ENCODE assay signal across 23 cellular contexts in the genomic region with DNA sequence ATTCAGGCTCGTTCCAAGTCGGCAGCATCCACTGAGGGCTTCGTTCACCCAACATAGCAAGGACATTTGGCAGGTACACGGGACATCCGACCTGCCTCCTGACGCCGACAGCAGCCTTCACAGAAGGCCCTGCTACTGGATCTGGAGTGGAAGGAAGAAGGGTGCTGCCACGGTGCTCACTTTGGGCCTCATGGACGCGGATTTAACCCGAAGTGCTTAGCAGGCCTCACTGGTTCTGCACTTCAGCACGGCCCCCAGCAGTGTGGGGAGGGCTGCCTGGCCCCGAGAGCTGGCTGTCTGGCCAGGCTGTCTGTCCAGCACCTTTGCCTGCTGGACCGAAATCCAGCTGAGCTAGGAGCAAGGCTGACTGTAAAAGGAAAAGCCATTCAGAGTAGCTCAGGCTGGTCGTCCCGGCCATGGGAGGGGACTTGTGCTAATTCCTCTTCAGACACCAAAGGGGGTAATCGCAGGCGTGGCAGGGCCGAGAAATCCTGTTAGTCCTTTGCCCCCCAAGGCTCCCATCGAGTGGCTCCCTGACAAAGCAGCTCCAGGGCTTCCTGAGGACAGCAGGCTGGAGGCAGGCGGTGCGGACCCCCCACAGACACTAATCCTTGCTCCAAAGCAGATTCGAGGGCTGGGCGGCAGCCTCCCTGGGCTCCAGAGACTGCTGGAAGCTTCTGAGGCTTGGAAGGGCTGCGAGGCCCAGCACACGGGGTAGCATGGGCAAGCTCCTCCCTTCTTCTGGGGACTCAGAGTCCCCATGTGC. TPM values are rescaled to one million over a fixed set of nuclear protein-coding genes. Genes with fewer than 3 reads are reported as not detected.
DNase-seq lines count a peak whose midpoint lies in the region; ATAC-seq and TF ChIP-seq lines count a peak whose summit lies in the region.
"Had no signal": no experiment of that assay in that cellular context is flagged by ENCODE, and none has a peak within 500 bp of the region (broad histone marks: within the 10 kb centered on the region; RNA-seq: fewer than 3 reads in every experiment).

No MANE protein-coding gene starts in this region.

- no peak overlapping the region for H3K14ac ChIP-seq in IMR-90 (replicated peaks; ENCODE audit: low read depth, low read length)

- H3K4me1 ChIP-seq in IMR-90 (ENCODE audit: control insufficient read depth, insufficient read depth, low read length) (peaks cover 27% of the 10 kb centered on the region), endodermal cell (ENCODE audit: control insufficient read depth, insufficient read depth, low read length) (peaks cover 9% of the 10 kb centered on the region), liver (ENCODE audit: control insufficient read depth in 4 of 4, insufficient read depth in 4 of 4, low read length in 3 of 4) (peaks cover 1 to 29% (median 20%) of the 10 kb centered on the region in 4 donors), sigmoid colon (peaks cover 0 to 37% (median 30%) of the 10 kb centered on the region in 4 donors), OCI-LY7 (ENCODE audit: insufficient read depth, low read length, poor library complexity, severe bottlenecking) (no peaks in the 10 kb centered on the region)
- H3K4me1 ChIP-seq: testis had no signal

- H2BK15ac ChIP-seq in IMR-90 (ENCODE audit: low read depth, low read length), result no peak overlapping the region

- H3K36me3 ChIP-seq in IMR-90 (ENCODE audit: control insufficient read depth, insufficient read depth, low read length) (no peaks in the 10 kb centered on the region), endodermal cell (ENCODE audit: control insufficient read depth, insufficient read depth, low read length) (no peaks in the 10 kb centered on the region), liver (ENCODE audit: control insufficient read depth in 4 of 4, insufficient read depth in 3 of 4, low read depth in 1 of 4, low read length in 3 of 4) (no peaks in the 10 kb centered on the region), sigmoid colon (no peaks in the 10 kb centered on the region), OCI-LY7 (ENCODE audit: insufficient read depth, low read length) (no peaks in the 10 kb centered on the region)

- peaks cover 12% of the 10 kb centered on the region for H3K9me3 Mint-ChIP-seq in endodermal cell
- H3K9me3 Mint-ChIP-seq: activated CD8-positive, alpha-beta T cell treated with anti-CD3 and anti-CD28 coated beads for 36 hours had no signal

- dilution Hi-C loops in IMR-90 (cut with HindIII; ENCODE audit: low sequenced_read_pairs, unreplicated experiment), result no loop called here

- intact Hi-C loops in IMR-90 (cut with micrococcal nuclease) (loop anchor here (5.0 kb wide), 1 partner anchor 98 kb away; no protein-coding TSS in a partner anchor), sigmoid colon (cut with DNase I) (no loop called here), OCI-LY7 (cut with micrococcal nuclease; ENCODE audit: unreplicated experiment) (no loop called here)

- H2AFZ ChIP-seq in IMR-90 (replicated peaks; ENCODE audit: low read length, poor library complexity) (no peak overlapping the region), OCI-LY7 (ENCODE audit: low read length) (no peak overlapping the region)

- TF ChIP-seq CTCF in IMR-90 (conservative IDR thresholded peaks at IDR 0.05; ENCODE audit: low read depth, low read length), result no peak
- TF ChIP-seq CTCF in endodermal cell (conservative IDR thresholded peaks at IDR 0.05), result no peak
- TF ChIP-seq CTCF in liver (IDR thresholded peaks at IDR 0.05; ENCODE audit: low read depth, low read length, missing input control), result no peak
- no peak for TF ChIP-seq CTCF in sigmoid colon (IDR thresholded peaks at IDR 0.05)
- no peak for TF ChIP-seq CTCF in OCI-LY7 (conservative IDR thresholded peaks at IDR 0.05; ENCODE audit: low read length)

- no peak overlapping the region for H2AK5ac ChIP-seq in IMR-90 (ENCODE audit: low read depth, low read length)

- H3K56ac ChIP-seq in IMR-90 (ENCODE audit: extremely low read depth, insufficient read depth, low read length), result no peak overlapping the region

- H3K36me3 Mint-ChIP-seq in endodermal cell (ENCODE audit: low read depth), result no peaks in the 10 kb centered on the region

- TF ChIP-seq RAD21 in IMR-90 (IDR thresholded peaks at IDR 0.05; ENCODE audit: low read length), result no peak
- TF ChIP-seq RAD21 in liver (IDR thresholded peaks at IDR 0.05), result no peak

- no peak overlapping the region for H3K18ac ChIP-seq in IMR-90 (ENCODE audit: low read depth, low read length)

- no peak for TF ChIP-seq EP300 in sigmoid colon (IDR thresholded peaks at IDR 0.05)

- peaks cover 14% of the 10 kb centered on the region for H3K9me3 ChIP-seq in IMR-90 (ENCODE audit: control insufficient read depth, insufficient read depth, low read length)
- peaks cover 4% of the 10 kb centered on the region for H3K9me3 ChIP-seq in endodermal cell (ENCODE audit: control insufficient read depth, low read length)
- no peaks in the 10 kb centered on the region for H3K9me3 ChIP-seq in liver (ENCODE audit: control insufficient read depth in 4 of 4, low read length in 3 of 4)
- peaks cover 0 to 3% (median under 1%) of the 10 kb centered on the region in 4 donors for H3K9me3 ChIP-seq in sigmoid colon
- no peaks in the 10 kb centered on the region for H3K9me3 ChIP-seq in OCI-LY7 (ENCODE audit: low read length)
- H3K9me3 ChIP-seq: testis had no signal

- peak overlapping the region; percentile 81 for H2AK9ac ChIP-seq in IMR-90 (replicated peaks; ENCODE audit: low read depth, low read length, poor library complexity)

- peaks cover 14% of the 10 kb centered on the region for H3K9me1 ChIP-seq in IMR-90 (ENCODE audit: insufficient read depth, low read length)

- H3K4ac ChIP-seq in IMR-90 (ENCODE audit: low read depth, low read length), result no peak overlapping the region

- POLR2A ChIA-PET in IMR-90 (lab: Charles Lee; ENCODE audit: unreplicated experiment), result no interaction called here
- POLR2A ChIA-PET in OCI-LY7 (lab: Charles Lee), result no interaction called here

- DNase-seq in IMR-90 (no peak), endodermal cell (peak; percentile 75), sigmoid colon (peak; percentile 59), OCI-LY7 (ENCODE audit: low spot score) (no peak), MV-4-11 (lab: John Stamatoyannopoulos, UW) (no peak)
- DNase-seq: activated CD8-positive, alpha-beta T cell treated with anti-CD3 and anti-CD28 coated beads for 36 hours; activated effector memory CD4-positive, alpha-beta T cell treated with anti-CD3 and anti-CD28 coated beads, Interleukin-2, amount 50 U/mL, for 16 hours; activated T-cell treated with anti-CD3 and anti-CD28 coated beads for 4 hours; DMS53; effector CD8-positive, alpha-beta T cell; foreskin melanocyte; GF-D8; Karpas-422; naive thymus-derived CD4-positive, alpha-beta T cell; NCI-H2081 treated with DMSO at 0.1 percent for 48 hours; NCI-H510A; small intestine; stimulated activated naive CD4-positive, alpha-beta T cell; T1000; testis had no signal

- TF ChIP-seq POLR2A in IMR-90 (IDR thresholded peaks at IDR 0.05; ENCODE audit: low read depth, low read length) (no peak), sigmoid colon (IDR thresholded peaks at IDR 0.05) (no peak)

- H2BK120ac ChIP-seq in IMR-90 (ENCODE audit: low read depth, low read length), result no peak overlapping the region

- CTCF ChIA-PET in IMR-90 (lab: Yijun Ruan, JAX) (no interaction called here), OCI-LY7 (lab: Charles Lee; ENCODE audit: unreplicated experiment) (no interaction called here)

- H3K79me1 ChIP-seq in IMR-90 (ENCODE audit: low read depth in 1 of 2, low read length in 2 of 2), result no peaks in the 10 kb centered on the region

- no peak overlapping the region for H4K91ac ChIP-seq in IMR-90 (ENCODE audit: insufficient read depth, low read depth, low read length)

- no peak overlapping the region for H3K4me3 Mint-ChIP-seq in endodermal cell
- H3K4me3 Mint-ChIP-seq: activated CD8-positive, alpha-beta T cell treated with anti-CD3 and anti-CD28 coated beads for 36 hours; naive thymus-derived CD4-positive, alpha-beta T cell had no signal

- BruUV-seq in IMR-90 (replicated peaks; lab: Mats Ljungman, UMichigan) (no TSS peak), OCI-LY7 (replicated peaks; lab: Mats Ljungman, UMichigan) (no TSS peak)

- 74% methylated on average over 3 of the region's 26 CpGs; no CpG with 5 or more reads in 1 of the 2 experiments for WGBS in IMR-90 (ENCODE audit: extremely low coverage in 2 of 2, insufficient read length in 1 of 2), 2 experiments
- 69 to 74% methylated on average over 20 to 26 of the region's 26 CpGs for WGBS in endodermal cell (ENCODE audit: insufficient coverage in 1 of 2, insufficient read length in 1 of 2), 2 experiments
- WGBS in liver, result 94% methylated on average over 26 of the region's 26 CpGs
- whole genome bisulfite sequencing in sigmoid colon, 2 donors, result 86 to 87% methylated on average over 26 of the region's 26 CpGs

- H4K20me1 ChIP-seq in IMR-90 (ENCODE audit: insufficient read depth, low read length) (no peaks in the 10 kb centered on the region), OCI-LY7 (ENCODE audit: insufficient read depth, low read length) (no peaks in the 10 kb centered on the region)

- no peak for ATAC-seq in IMR-90 (ENCODE audit: low read depth)
- ATAC-seq in GM19452 (IDR thresholded peaks at IDR 0.05; ENCODE audit: unreplicated experiment), result no peak
- ATAC-seq: activated CD8-positive, alpha-beta T cell treated with anti-CD3 and anti-CD28 coated beads for 36 hours; esophagus mucosa; naive thymus-derived CD4-positive, alpha-beta T cell had no signal

- no peaks in the 10 kb centered on the region for H3K27me3 ChIP-seq in IMR-90 (ENCODE audit: control insufficient read depth, insufficient read depth, low read length)
- no peaks in the 10 kb centered on the region for H3K27me3 ChIP-seq in endodermal cell (ENCODE audit: control insufficient read depth, insufficient read depth, low read length, poor library complexity, severe bottlenecking)
- no peaks in the 10 kb centered on the region for H3K27me3 ChIP-seq in liver (ENCODE audit: control insufficient read depth in 4 of 4, insufficient read depth in 4 of 4, low read length in 3 of 4)
- H3K27me3 ChIP-seq in sigmoid colon, result no peaks in the 10 kb centered on the region
- H3K27me3 ChIP-seq: testis had no signal

- in situ Hi-C loops in IMR-90 (cut with MboI; ENCODE audit: low sequenced_read_pairs), result no loop called here

- H4K5ac ChIP-seq in IMR-90 (ENCODE audit: low read depth, low read length), result no peak overlapping the region

- H3K27ac Mint-ChIP-seq in endodermal cell, result no peak overlapping the region
- H3K27ac Mint-ChIP-seq: activated CD8-positive, alpha-beta T cell treated with anti-CD3 and anti-CD28 coated beads for 36 hours; naive thymus-derived CD4-positive, alpha-beta T cell had no signal

- no peak overlapping the region for H3K4me2 ChIP-seq in IMR-90 (ENCODE audit: low read depth, low read length)
- no peak overlapping the region for H3K4me2 ChIP-seq in OCI-LY7 (ENCODE audit: low read length)

- H3K9ac ChIP-seq in IMR-90 (ENCODE audit: low read depth, low read length), result no peak overlapping the region
- H3K9ac ChIP-seq in endodermal cell (ENCODE audit: extremely low read depth, low read length, poor library complexity, severe bottlenecking), result no peak overlapping the region
- H3K9ac ChIP-seq in liver (ENCODE audit: low read depth in 1 of 2, low read length in 2 of 2), result no peak overlapping the region

- no peaks in the 10 kb centered on the region for H3K79me2 ChIP-seq in OCI-LY7 (ENCODE audit: insufficient read depth, low read depth, low read length)

- peaks cover 21% of the 10 kb centered on the region for H3K4me1 Mint-ChIP-seq in endodermal cell

- no peak overlapping the region for H3K4me3 ChIP-seq in IMR-90 (ENCODE audit: insufficient read depth, low read depth, low read length)
- no peak overlapping the region for H3K4me3 ChIP-seq in endodermal cell (ENCODE audit: low read length)
- H3K4me3 ChIP-seq in liver (ENCODE audit: low read depth in 1 of 3, low read length in 3 of 3), result no peak overlapping the region
- H3K4me3 ChIP-seq in sigmoid colon, result no peak overlapping the region
- H3K4me3 ChIP-seq in OCI-LY7 (ENCODE audit: low read depth, low read length, poor library complexity, severe bottlenecking), result no peak overlapping the region
- H3K4me3 ChIP-seq: testis had no signal

- H3K9me2 ChIP-seq in OCI-LY7 (ENCODE audit: insufficient read depth, low read length), result no peaks in the 10 kb centered on the region

- no peak overlapping the region for H2BK20ac ChIP-seq in IMR-90 (ENCODE audit: low read depth, low read length)

- H2BK5ac ChIP-seq in IMR-90 (ENCODE audit: low read depth, low read length, poor library complexity, severe bottlenecking), result no peak overlapping the region

- H3K27me3 Mint-ChIP-seq in endodermal cell (ENCODE audit: insufficient read depth), result no peaks in the 10 kb centered on the region
- H3K27me3 Mint-ChIP-seq: activated CD8-positive, alpha-beta T cell treated with anti-CD3 and anti-CD28 coated beads for 36 hours had no signal

- H3K27ac ChIP-seq in IMR-90 (ENCODE audit: insufficient read depth, low read length) (no peak overlapping the region), endodermal cell (ENCODE audit: low read depth, low read length) (no peak overlapping the region), liver (ENCODE audit: low read depth in 1 of 2, low read length in 2 of 2) (no peak overlapping the region), sigmoid colon (peak overlapping the region in 1 of 4 donors; percentile 44), OCI-LY7 (ENCODE audit: low read depth, low read length, poor library complexity, severe bottlenecking) (no peak overlapping the region)
- H3K27ac ChIP-seq: testis had no signal

- no peak overlapping the region for H4K8ac ChIP-seq in IMR-90 (ENCODE audit: low read depth in 2 of 2, low read length in 2 of 2)

- no peak overlapping the region for H3K23ac ChIP-seq in IMR-90 (ENCODE audit: low read depth, low read length)

RNA-seq across cellular contexts. Expression of gene RXRA, which starts 11.1 kb away (rescaled TPM):
- 7.5 and 8.1 TPM in 2 replicates for total RNA-seq in IMR-90 (2012; rRNA removed)
- polyA plus RNA-seq in IMR-90 (2012; rRNA removed), result 17.9 and 19.0 TPM in 2 replicates
- 7.8 and 17.6 TPM in 2 replicates for polyA plus RNA-seq in IMR-90 (2012; cell fraction: cytosol; rRNA removed)
- polyA plus RNA-seq in IMR-90 (2012; cell fraction: nucleus; rRNA removed; ENCODE audit: low replicate concordance), result 11.2 and 21.7 TPM in 2 replicates
- 10 to 100 TPM; 58.3 to 70.6 TPM for total RNA-seq in endodermal cell
- polyA plus RNA-seq in endodermal cell (2013, experiment 1 of 2), result 37.4 TPM
- polyA plus RNA-seq in endodermal cell (2013, experiment 2 of 2), result 33.9 TPM
- 100 to 1,000 TPM in 1 of 2 donors, 10 to 100 TPM in 1; 41.5 to 116 TPM for total RNA-seq in liver
- 100 to 1,000 TPM in 1 of 2 donors, 10 to 100 TPM in 1; 46.8 to 101 TPM for polyA plus RNA-seq in liver
- 10 to 100 TPM; 26.7 to 49.0 (median 31.4) TPM for total RNA-seq in sigmoid colon
- 10 to 100 TPM; 27.6 to 50.8 (median 38.4) TPM for polyA plus RNA-seq in sigmoid colon
- total RNA-seq in OCI-LY7 (2014; rRNA removed; shearing (Covaris generic)), result 0.05 and 0.25 TPM in 2 replicates
- 0.40 and 0.44 TPM in 2 replicates for total RNA-seq in OCI-LY7 (2022)

Comparison
In these comparisons a context has a peak if more than half of its experiments do, and no peak if none do; other contexts are left out.
1. DNase-seq: peak in endodermal cell (single experiment) and sigmoid colon (single experiment); none in IMR-90 (single experiment), OCI-LY7 (single experiment) and MV-4-11 (single experiment).